In genomic region chr4:71009091-71009490, GRCh38 we compare ENCODE assay signal across 16 cellular contexts. TPM values are rescaled to one million over a fixed set of nuclear protein-coding genes. Genes with fewer than 3 reads are reported as not detected.
DNase-seq lines count a peak whose midpoint lies in the region; ATAC-seq, FAIRE-seq and TF ChIP-seq lines count a peak whose summit lies in the region.
"Had no signal": no experiment of that assay in that cellular context is flagged by ENCODE, and none has a peak within 500 bp of the region (broad histone marks: within the 10 kb centered on the region; RNA-seq: fewer than 3 reads in every experiment).

No MANE protein-coding gene starts in this region.

- TF ChIP-seq CTCF in DOHH2 (IDR thresholded peaks at IDR 0.05; ENCODE audit: low read depth, low read length, poor library complexity, severe bottlenecking) (no peak), fibroblast of pulmonary artery (IDR thresholded peaks at IDR 0.05; ENCODE audit: low read length, missing control alignments) (no peak)

- ATAC-seq in T-cell (replicated peaks in 1 of 4): no peak

- peak overlapping the region; percentile 23; the same call in 1 of the 2 replicates for H3K27ac ChIP-seq in ACC112 (ENCODE audit: low read depth, low read length)
- H3K27ac ChIP-seq in DOHH2 (ENCODE audit: low read depth, low read length): peak overlapping the region; percentile 19
- H3K27ac ChIP-seq: cardiac muscle cell, parathyroid adenoma, Peyer's patch, suprapubic skin had no signal

- H3K4me3 ChIP-seq in ACC112 (ENCODE audit: low read depth, low read length) (0 out of 2 replicates have a peak overlapping the region, but pooled peaks have one; percentile 15), DOHH2 (ENCODE audit: low read length) (no peak overlapping the region), fibroblast of pulmonary artery (replicated peaks; ENCODE audit: low read depth, low read length) (no peak overlapping the region)
- H3K4me3 ChIP-seq: cardiac muscle cell, Peyer's patch, suprapubic skin had no signal

- no peaks in the 10 kb centered on the region for H3K9me2 ChIP-seq in DOHH2 (replicated peaks; ENCODE audit: control insufficient read depth, low read length)

- peak overlapping the region; percentile 13 to 63 for H3K27ac Mint-ChIP-seq in T-cell

- peaks cover 17% of the 10 kb centered on the region for H3K4me1 ChIP-seq in ACC112 (ENCODE audit: control insufficient read depth, insufficient read depth, low read length, unreplicated experiment)
- H3K4me1 ChIP-seq in DOHH2 (ENCODE audit: control insufficient read depth, low read length): peaks cover 55% of the 10 kb centered on the region
- H3K4me1 ChIP-seq: parathyroid adenoma had no signal

- no peak overlapping the region for H3K4me3 Mint-ChIP-seq in T-cell

- H3K27me3 Mint-ChIP-seq in T-cell: no peaks in the 10 kb centered on the region

- H3K79me2 ChIP-seq in ACC112 (ENCODE audit: control insufficient read depth, insufficient read depth, low read length, unreplicated experiment) (peaks cover 32% of the 10 kb centered on the region), DOHH2 (ENCODE audit: control insufficient read depth, low read length) (peaks cover 96% of the 10 kb centered on the region)
- H3K79me2 ChIP-seq: parathyroid adenoma had no signal

- DNase-seq in T-cell: no peak
- peak; percentile 14 for DNase-seq in fibroblast of pulmonary artery (ENCODE audit: low read depth)
- DNase-seq in HTR-8/SVneo (ENCODE audit: insufficient read length, low spot score): no peak
- no peak for DNase-seq in activated CD8-positive, alpha-beta memory T cell treated with anti-CD3 and anti-CD28 coated beads, Interleukin-2, amount 50 U/mL, for 4 hours
- DNase-seq in HUDEP-2 (lab: John Stamatoyannopoulos, UW; ENCODE audit: unreplicated experiment in 76 of 76): no peak
- DNase-seq in NCI-H526 (lab: John Stamatoyannopoulos, UW): no peak
- DNase-seq: activated CD4-positive, alpha-beta T cell treated with anti-CD3 and anti-CD28 coated beads for 4 hours; activated effector memory CD4-positive, alpha-beta T cell treated with anti-CD3 and anti-CD28 coated beads, Interleukin-2, amount 50 U/mL, for 16 hours; NCI-H1694 treated with DMSO at 0.1 percent for 48 hours; Peyer's patch had no signal

- peaks cover 33% of the 10 kb centered on the region for H3F3A ChIP-seq in DOHH2 (ENCODE audit: control insufficient read depth, insufficient read depth)

- H3K36me3 ChIP-seq in ACC112 (ENCODE audit: insufficient read depth, low read length) (no peaks in the 10 kb centered on the region), DOHH2 (ENCODE audit: control insufficient read depth, low read length) (peaks cover 89% of the 10 kb centered on the region)
- H3K36me3 ChIP-seq: cardiac muscle cell, Peyer's patch had no signal

- no peak for FAIRE-seq in HTR-8/SVneo (lab: Jason Lieb, UNC)
- FAIRE-seq: endometrium had no signal

- no peak overlapping the region for H2AFZ ChIP-seq in ACC112 (ENCODE audit: low read length, unreplicated experiment)
- H2AFZ ChIP-seq: parathyroid adenoma had no signal

- POLR2A ChIA-PET in T-cell (lab: Charles Lee): interaction anchor here in 1 of 2 donors (0.6 kb wide), 1 partner anchor 107 kb away, joined by 3 read pairs; no protein-coding TSS in a partner anchor

- peaks cover 56 to 62% (median 59%) of the 10 kb centered on the region in 3 donors for H3K4me1 Mint-ChIP-seq in T-cell

- H3K9me3 Mint-ChIP-seq in T-cell: no peaks in the 10 kb centered on the region

- H3K27me3 ChIP-seq in ACC112 (ENCODE audit: insufficient read depth, low read length): no peaks in the 10 kb centered on the region
- H3K27me3 ChIP-seq in DOHH2 (ENCODE audit: control insufficient read depth, low read length): no peaks in the 10 kb centered on the region
- H3K27me3 ChIP-seq: cardiac muscle cell, Peyer's patch, suprapubic skin had no signal

- CTCF ChIA-PET in T-cell (lab: Charles Lee): interaction anchor here (0.6 to 4.9 kb wide), 18 partner anchors 10 to 364 kb away, joined by 3 to 42 read pairs (median 6); partner anchors contain the start of gene DCK (in 1 of the 2)

- peaks cover 14% of the 10 kb centered on the region for H3K36me3 Mint-ChIP-seq in T-cell

- peak overlapping the region; percentile 33; the same call in 1 of the 2 replicates for H3K4me2 ChIP-seq in DOHH2 (ENCODE audit: low read length)

- peaks cover 9% of the 10 kb centered on the region for H4K20me1 ChIP-seq in DOHH2 (ENCODE audit: control insufficient read depth, insufficient read depth, low read depth, low read length)

- peaks cover 2% of the 10 kb centered on the region; the same call in 1 of the 2 replicates for H3K9me3 ChIP-seq in DOHH2 (ENCODE audit: control insufficient read depth, insufficient read depth, low read length)
- H3K9me3 ChIP-seq: Peyer's patch, suprapubic skin had no signal

RNA-seq across cellular contexts. Expression of gene DCK, which starts 15.6 kb away (rescaled TPM):
- 10 to 100 TPM; 25.9 to 50.7 (median 42.1) TPM for total RNA-seq in T-cell
